9 cellular contexts compared by ENCODE assay signal in the genomic region with DNA sequence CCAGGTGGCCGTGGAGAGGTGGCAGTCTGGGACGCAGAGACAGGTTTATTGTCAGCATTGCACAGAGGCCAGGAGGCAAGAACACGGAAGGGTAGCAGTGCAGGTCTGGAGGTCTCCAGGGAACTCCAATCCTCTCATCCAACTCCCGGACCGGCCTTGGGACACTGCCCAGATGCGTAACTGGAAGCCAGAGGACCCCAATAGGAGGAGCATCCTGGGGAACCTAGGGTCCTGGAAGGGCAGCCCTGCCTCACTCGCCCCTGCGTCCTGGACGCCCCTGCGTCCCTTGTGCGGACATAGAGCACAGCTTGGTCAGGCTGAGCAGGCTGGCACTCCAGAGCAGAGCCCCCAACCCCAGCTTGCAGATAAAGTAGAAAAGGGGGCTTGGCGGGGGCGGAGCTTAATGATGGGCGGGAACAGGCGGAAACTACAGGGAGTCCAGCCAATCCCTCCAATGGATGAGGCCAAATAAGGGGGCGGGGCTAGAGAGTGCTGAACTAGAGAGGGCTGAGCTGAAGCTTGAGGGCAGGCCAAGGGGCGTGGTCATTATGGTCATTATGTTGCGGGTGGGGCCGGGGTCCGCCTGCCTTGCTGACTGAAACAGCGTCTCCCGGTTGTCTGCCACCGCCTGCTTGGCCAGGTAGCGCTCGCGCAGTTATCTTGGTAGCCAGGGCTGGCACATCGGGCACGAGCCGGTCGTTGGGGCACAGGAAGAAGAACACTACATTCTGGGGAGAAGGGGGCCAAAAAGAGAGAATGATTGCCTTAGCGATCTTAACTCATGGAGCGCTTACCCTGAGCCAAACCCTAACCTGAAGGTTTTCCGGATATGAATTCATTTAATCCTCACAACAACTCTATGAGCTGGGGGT. TPM values are rescaled to one million over a fixed set of nuclear protein-coding genes. Genes with fewer than 3 reads are reported as not detected.
DNase-seq lines count a peak whose midpoint lies in the region; ATAC-seq, FAIRE-seq and TF ChIP-seq lines count a peak whose summit lies in the region.
"Had no signal": no experiment of that assay in that cellular context is flagged by ENCODE, and none has a peak within 500 bp of the region (broad histone marks: within the 10 kb centered on the region; RNA-seq: fewer than 3 reads in every experiment).

No MANE protein-coding gene starts in this region.

- no peaks in the 10 kb centered on the region for H3K9me3 ChIP-seq in spleen

- H3K4me3 Mint-ChIP-seq in activated CD4-positive, alpha-beta T cell treated with anti-CD3 and anti-CD28 coated beads for 36 hours: peak overlapping the region; percentile 73
- peak overlapping the region; percentile 76 for H3K4me3 Mint-ChIP-seq in dendritic cell treated with granulocyte-macrophage colony-stimulating factor and Interleukin-4, amounts not matched to agents 40 ng/mL and 50 ng/mL, for 4 days

- no peak for TF ChIP-seq POLR2A in spleen (IDR thresholded peaks at IDR 0.05)

- peak; percentile 84 for FAIRE-seq in GM18507 (lab: Jason Lieb, UNC)
- FAIRE-seq: colon had no signal

- H3K4me3 ChIP-seq in spleen: peak overlapping the region; percentile 39 to 67 (median 52)

- peaks cover 0 to 37% (median 18%) of the 10 kb centered on the region in 6 donors for H3K4me1 ChIP-seq in spleen

- 15 to 21% (median 18%) methylated on average over 33 of the region's 33 CpGs for WGBS in spleen, 5 donors

- H3K27ac ChIP-seq in spleen: peak overlapping the region in 4 of 8 donors; percentile 44 to 80 (median 63)

- peaks cover 0 to 9% (median 0%) of the 10 kb centered on the region in 7 donors for H3K27me3 ChIP-seq in spleen (replicated peaks in 1 of 7)

- H3K27ac Mint-ChIP-seq in activated CD4-positive, alpha-beta T cell treated with anti-CD3 and anti-CD28 coated beads for 36 hours: no peak overlapping the region
- H3K27ac Mint-ChIP-seq in dendritic cell treated with granulocyte-macrophage colony-stimulating factor and Interleukin-4, amounts not matched to agents 40 ng/mL and 50 ng/mL, for 4 days: peak overlapping the region; percentile 83

- intact Hi-C loops in activated CD4-positive, alpha-beta T cell treated with anti-CD3 and anti-CD28 coated beads for 36 hours (cut with DNase I, micrococcal nuclease): loop anchor here (2.0 to 5.0 kb wide), 3 partner anchors 21 to 696 kb away; partner anchors contain the start of genes CPLANE2 (in 1 of the 2) and FBXO42 (in 1 of the 2)
- intact Hi-C loops in dendritic cell treated with granulocyte-macrophage colony-stimulating factor and Interleukin-4, amounts not matched to agents 40 ng/mL and 50 ng/mL, for 4 days (cut with micrococcal nuclease): no loop called here
- intact Hi-C loops in spleen (cut with DNase I; ENCODE audit: low total_unique reads): no loop called here

- no peaks in the 10 kb centered on the region for H3K36me3 ChIP-seq in spleen

- peak; percentile 46 for ATAC-seq in activated CD4-positive, alpha-beta T cell treated with anti-CD3 and anti-CD28 coated beads for 36 hours
- no peak for ATAC-seq in HG02642 (IDR thresholded peaks at IDR 0.05; ENCODE audit: poor library complexity, unreplicated experiment)
- ATAC-seq in GM18858 (IDR thresholded peaks at IDR 0.05; ENCODE audit: unreplicated experiment): no peak

- H3K36me3 Mint-ChIP-seq in activated CD4-positive, alpha-beta T cell treated with anti-CD3 and anti-CD28 coated beads for 36 hours (ENCODE audit: low read depth): no peaks in the 10 kb centered on the region
- no peaks in the 10 kb centered on the region for H3K36me3 Mint-ChIP-seq in dendritic cell treated with granulocyte-macrophage colony-stimulating factor and Interleukin-4, amounts not matched to agents 40 ng/mL and 50 ng/mL, for 4 days (ENCODE audit: low read depth)

- POLR2A ChIA-PET in activated CD4-positive, alpha-beta T cell treated with anti-CD3 and anti-CD28 coated beads for 36 hours (lab: Charles Lee): interaction anchor here (1.4 to 2.7 kb wide), 3 partner anchors 10 to 21 kb away, joined by 6 to 14 read pairs (median 8); partner anchors contain the start of gene CPLANE2

- H3K27me3 Mint-ChIP-seq in activated CD4-positive, alpha-beta T cell treated with anti-CD3 and anti-CD28 coated beads for 36 hours: no peaks in the 10 kb centered on the region
- peaks cover 26% of the 10 kb centered on the region for H3K27me3 Mint-ChIP-seq in dendritic cell treated with granulocyte-macrophage colony-stimulating factor and Interleukin-4, amounts not matched to agents 40 ng/mL and 50 ng/mL, for 4 days

- no peak for TF ChIP-seq CTCF in spleen (IDR thresholded peaks at IDR 0.05 in 8 of 11, conservative IDR thresholded peaks at IDR 0.05 in 3 of 11)

- H3K9me3 Mint-ChIP-seq in activated CD4-positive, alpha-beta T cell treated with anti-CD3 and anti-CD28 coated beads for 36 hours (ENCODE audit: low read depth): no peaks in the 10 kb centered on the region
- no peaks in the 10 kb centered on the region for H3K9me3 Mint-ChIP-seq in dendritic cell treated with granulocyte-macrophage colony-stimulating factor and Interleukin-4, amounts not matched to agents 40 ng/mL and 50 ng/mL, for 4 days

- DNase-seq in GM18507 (ENCODE audit: extremely low spot score, insufficient read length, low read depth) (peak; percentile 58), NCI-H146 treated with DMSO at 0.1 percent for 48 hours (lab: John Stamatoyannopoulos, UW; ENCODE audit: unreplicated experiment) (peak; percentile 68), kidney glomerular epithelial cell (lab: John Stamatoyannopoulos, UW) (peak; percentile 0), spleen (peak; percentile 90)
- DNase-seq in activated CD4-positive, alpha-beta T cell treated with anti-CD3 and anti-CD28 coated beads for 36 hours: peak; percentile 85

- peaks cover 20% of the 10 kb centered on the region for H3K4me1 Mint-ChIP-seq in activated CD4-positive, alpha-beta T cell treated with anti-CD3 and anti-CD28 coated beads for 36 hours
- H3K4me1 Mint-ChIP-seq in dendritic cell treated with granulocyte-macrophage colony-stimulating factor and Interleukin-4, amounts not matched to agents 40 ng/mL and 50 ng/mL, for 4 days (ENCODE audit: low read depth): peaks cover 32% of the 10 kb centered on the region

- CTCF ChIA-PET in activated CD4-positive, alpha-beta T cell treated with anti-CD3 and anti-CD28 coated beads for 36 hours (lab: Charles Lee): interaction anchor here (0.6 to 2.4 kb wide), 6 partner anchors 10 to 225 kb away, joined by 3 to 6 read pairs (median 4); no protein-coding TSS in a partner anchor

RNA-seq across cellular contexts. Expression of gene ARHGEF19, which starts 3.7 kb away (rescaled TPM):
- 1 to 10 TPM; 4.9 to 6.5 TPM for total RNA-seq in activated CD4-positive, alpha-beta T cell treated with anti-CD3 and anti-CD28 coated beads for 36 hours
- total RNA-seq in spleen: 10 to 100 TPM in 1 of 7 donors, 1 to 10 TPM in 6; 3.5 to 12.9 (median 8.0) TPM
- 1 to 10 TPM; 4.8 to 7.7 (median 6.4) TPM for polyA plus RNA-seq in spleen

RNA-seq across cellular contexts. Expression of gene CPLANE2, which starts 20.9 kb away (rescaled TPM):
- 1 to 10 TPM; 2.4 to 3.7 TPM for total RNA-seq in activated CD4-positive, alpha-beta T cell treated with anti-CD3 and anti-CD28 coated beads for 36 hours
- 1 to 10 TPM; 4.0 to 7.6 (median 5.3) TPM for total RNA-seq in spleen
- polyA plus RNA-seq in spleen: 1 to 10 TPM; 2.1 to 6.1 (median 2.2) TPM

Comparison
In these comparisons a context has a peak if more than half of its experiments do, and no peak if none do; other contexts are left out.
1. DNase-seq: peak in every context shown above with its lines; median percentile 90 in spleen; 85 in activated CD4-positive, alpha-beta T cell treated with anti-CD3 and anti-CD28 coated beads for 36 hours; 68 in NCI-H146 treated with DMSO at 0.1 percent for 48 hours; 58 in GM18507; 0 in kidney glomerular epithelial cell.
2. intact Hi-C loops: an anchor here in activated CD4-positive, alpha-beta T cell treated with anti-CD3 and anti-CD28 coated beads for 36 hours (2.0 to 5.0 kb wide); none called in dendritic cell treated with granulocyte-macrophage colony-stimulating factor and Interleukin-4, amounts not matched to agents 40 ng/mL and 50 ng/mL, for 4 days and spleen.